8 cellular contexts compared by ENCODE assay signal in the genomic region with DNA sequence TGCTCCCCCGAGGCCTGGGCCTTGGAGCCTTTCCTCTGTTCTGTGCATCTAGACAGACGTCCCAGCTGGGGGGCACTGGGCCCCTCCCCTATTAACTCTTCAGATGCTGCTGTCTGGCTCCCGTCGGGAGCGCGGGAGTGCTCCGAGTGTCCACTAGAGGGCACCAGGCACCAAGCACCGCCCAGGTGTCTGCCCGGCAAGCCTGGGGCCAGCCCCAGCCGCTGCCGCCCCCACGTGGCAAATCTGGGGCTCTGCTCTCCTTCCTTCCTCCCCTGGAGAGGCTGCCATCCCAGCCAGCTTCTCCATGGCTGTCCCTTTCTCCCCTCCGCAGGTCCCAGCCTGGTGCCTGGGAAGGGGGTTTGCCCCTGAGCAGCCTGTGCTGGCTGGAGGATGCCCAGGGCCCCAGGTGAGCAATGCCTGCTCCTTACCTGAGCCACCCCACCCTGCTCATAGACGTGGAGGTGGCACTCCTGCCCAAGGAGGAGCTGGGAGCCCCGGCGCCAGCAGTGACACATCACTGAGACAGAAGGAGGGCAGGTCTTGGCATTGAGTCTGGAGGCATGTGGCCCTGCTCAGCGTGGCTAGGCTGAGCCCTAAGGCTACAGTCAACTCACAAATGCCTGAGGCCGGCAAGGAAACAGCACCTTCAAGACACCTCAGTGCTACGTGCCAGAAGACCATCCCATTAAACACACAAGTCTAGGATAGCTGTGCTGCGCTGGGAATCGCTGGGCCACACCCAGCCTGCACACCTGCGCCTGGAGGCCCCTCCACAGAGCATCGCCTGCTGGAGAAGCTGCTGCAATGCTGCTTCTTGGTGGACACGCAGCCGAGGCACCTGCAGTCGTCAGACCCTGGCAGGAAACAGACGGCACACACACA. TPM values are rescaled to one million over a fixed set of nuclear protein-coding genes. Genes with fewer than 3 reads are reported as not detected.
A peak's percentile ranks its signal among the peaks of the same experiment; 100 is the strongest.
DNase-seq lines count a peak whose midpoint lies in the region; ATAC-seq and FAIRE-seq lines count a peak whose summit lies in the region.

No MANE protein-coding gene starts in this region.

- no peak overlapping the region for H3K14ac ChIP-seq in mesenchymal stem cell (ENCODE audit: low read length in 2 of 2)

- H3K23ac ChIP-seq in mesenchymal stem cell (ENCODE audit: low read length in 2 of 2) = no peak overlapping the region

- H3K36me3 ChIP-seq in mesenchymal stem cell (ENCODE audit: control insufficient read depth in 1 of 2, insufficient read depth in 2 of 2, low read depth in 1 of 2, low read length in 2 of 2) = no peaks in the 10 kb centered on the region

- peak; percentile 72 for FAIRE-seq in HTR-8/SVneo (lab: Jason Lieb, UNC)

- H3K27ac ChIP-seq in mesenchymal stem cell (ENCODE audit: low read length, poor library complexity, severe bottlenecking) = no peak overlapping the region

- peak overlapping the region; percentile 62 for H4K8ac ChIP-seq in mesenchymal stem cell (ENCODE audit: low read length)

- H2BK5ac ChIP-seq in mesenchymal stem cell (ENCODE audit: low read depth, low read length, poor library complexity, severe bottlenecking) = no peak overlapping the region

- ATAC-seq in GM18909 (IDR thresholded peaks at IDR 0.05; ENCODE audit: poor library complexity, unreplicated experiment) = peak; percentile 66

- peak; percentile 96 for DNase-seq in AG08395 (ENCODE audit: low spot score)
- peak; percentile 92 for DNase-seq in HTR-8/SVneo (ENCODE audit: insufficient read length, low spot score)
- DNase-seq in NOMO-1 (lab: John Stamatoyannopoulos, UW; ENCODE audit: unreplicated experiment in 2 of 2) = peak; percentile 78 to 84
- peak; percentile 45 to 72 for DNase-seq in activated CD8-positive, alpha-beta memory T cell treated with anti-CD3 and anti-CD28 coated beads for 1 hour (ENCODE audit: extremely low read depth in 1 of 2, low read depth in 1 of 2)
- DNase-seq in effector CD8-positive, alpha-beta T cell (lab: John Stamatoyannopoulos, UW) = peak; percentile 69
- DNase-seq in mesenchymal stem cell = peak; percentile 84
- DNase-seq in stimulated activated CD8-positive, alpha-beta memory T cell treated with anti-CD3 and anti-CD28 coated beads, Interleukin-15, amount 100 ng/mL, for 1 hour (ENCODE audit: low read depth) = peak; percentile 60

- H3K4me3 ChIP-seq in mesenchymal stem cell (ENCODE audit: insufficient read depth in 1 of 2, low read depth in 1 of 2, low read length in 2 of 2) = no peak overlapping the region

- H3K4ac ChIP-seq in mesenchymal stem cell (ENCODE audit: low read depth in 1 of 2, low read length in 2 of 2) = peak overlapping the region; percentile 66 to 69

- H2BK120ac ChIP-seq in mesenchymal stem cell (ENCODE audit: low read depth, low read length) = peak overlapping the region; percentile 39

- H2AFZ ChIP-seq in mesenchymal stem cell (ENCODE audit: low read depth, low read length) = peak overlapping the region; percentile 3

- peak overlapping the region; percentile 26 for H3K9ac ChIP-seq in mesenchymal stem cell (ENCODE audit: low read length)

- no peak overlapping the region for H3K4me2 ChIP-seq in mesenchymal stem cell (ENCODE audit: low read length, poor library complexity, severe bottlenecking)

- WGBS in mesenchymal stem cell = 44% methylated on average over 27 of the region's 27 CpGs

- peak overlapping the region; percentile 95 for H4K91ac ChIP-seq in mesenchymal stem cell (ENCODE audit: low read length)

- H2AK5ac ChIP-seq in mesenchymal stem cell (ENCODE audit: low read length, severe bottlenecking) = peak overlapping the region; percentile 36

- H3K27me3 ChIP-seq in mesenchymal stem cell (ENCODE audit: control insufficient read depth in 1 of 2, insufficient read depth in 1 of 2, low read length in 2 of 2) = peaks cover 0 to 27% of the 10 kb centered on the region in 2 experiments

- no peaks in the 10 kb centered on the region for H3K9me3 ChIP-seq in mesenchymal stem cell (ENCODE audit: control insufficient read depth, low read length)

- H2BK12ac ChIP-seq in mesenchymal stem cell (ENCODE audit: low read length in 2 of 2) = peak overlapping the region; percentile 6 to 83

- H3K18ac ChIP-seq in mesenchymal stem cell (ENCODE audit: low read depth in 1 of 2, low read length in 2 of 2) = peak overlapping the region in 1 of 2 experiments; percentile 80

- H3K79me1 ChIP-seq in mesenchymal stem cell (replicated peaks; ENCODE audit: low read length, poor library complexity, severe bottlenecking) = peaks cover 3% of the 10 kb centered on the region

- peaks cover 13% of the 10 kb centered on the region for H3K4me1 ChIP-seq in mesenchymal stem cell (ENCODE audit: control insufficient read depth, insufficient read depth, low read depth, low read length)

- no peak overlapping the region for H2BK15ac ChIP-seq in mesenchymal stem cell (ENCODE audit: low read depth, poor library complexity, severe bottlenecking)

RNA-seq across cellular contexts. Expression of a gene that starts 19.7 kb away (rescaled TPM):
- polyA plus RNA-seq in mesenchymal stem cell (2013, experiment 1 of 2) = not detected
- polyA plus RNA-seq in mesenchymal stem cell (2013, experiment 2 of 2) = not detected

RNA-seq across cellular contexts. Expression of a gene that starts 37.1 kb away (rescaled TPM):
- polyA plus RNA-seq in mesenchymal stem cell (2013, experiment 1 of 2) = 8.4 TPM
- polyA plus RNA-seq in mesenchymal stem cell (2013, experiment 2 of 2) = 6.9 TPM
